In genomic region chr16:56613706-56614105, GRCh38 we compare ENCODE assay signal across 28 cellular contexts. TPM values are rescaled to one million over a fixed set of nuclear protein-coding genes. Genes with fewer than 3 reads are reported as not detected.
DNase-seq lines count a peak whose midpoint lies in the region; ATAC-seq, FAIRE-seq and TF ChIP-seq lines count a peak whose summit lies in the region.
"Had no signal": no experiment of that assay in that cellular context is flagged by ENCODE, and none has a peak within 500 bp of the region (broad histone marks: within the 10 kb centered on the region; RNA-seq: fewer than 3 reads in every experiment).

No MANE protein-coding gene starts in this region.

- H3K9me1 ChIP-seq in endothelial cell of umbilical vein (replicated peaks; ENCODE audit: control insufficient read depth, extremely low read depth, insufficient read depth, low read length) = no peaks in the 10 kb centered on the region

- H3K79me2 ChIP-seq in ACC112 (ENCODE audit: control insufficient read depth, insufficient read depth, low read length, unreplicated experiment) (peaks cover 24% of the 10 kb centered on the region), endothelial cell of umbilical vein (ENCODE audit: control insufficient read depth, insufficient read depth, low read length) (peaks cover 25% of the 10 kb centered on the region)

- FAIRE-seq in A549 (lab: Jason Lieb, UNC) = no peak
- no peak for FAIRE-seq in endothelial cell of umbilical vein (lab: Jason Lieb, UNC)
- FAIRE-seq: kidney, TTC549 had no signal

- H3K4me3 ChIP-seq in A549 = no peak overlapping the region
- H3K4me3 ChIP-seq in ACC112 (ENCODE audit: low read depth, low read length) = peak overlapping the region; percentile 57
- peak overlapping the region in 1 of 3 experiments; percentile 55 for H3K4me3 ChIP-seq in endothelial cell of umbilical vein (replicated peaks in 1 of 3; ENCODE audit: insufficient read depth in 1 of 3, low read depth in 1 of 3, low read length in 3 of 3)
- H3K4me3 ChIP-seq: ascending aorta, esophagus muscularis mucosa, gastroesophageal sphincter, lung, tibial nerve had no signal

- dilution Hi-C loops in endothelial cell of umbilical vein (cut with MboI; ENCODE audit: extremely low pct_ligation_motif_present, low sequenced_read_pairs) = no loop called here

- no peak overlapping the region for H3K4me3 Mint-ChIP-seq in T-helper 17 cell
- H3K4me3 Mint-ChIP-seq: H9 had no signal

- no peak for TF ChIP-seq EP300 in A549 (IDR thresholded peaks at IDR 0.05)

- no peaks in the 10 kb centered on the region for H3K36me3 Mint-ChIP-seq in T-helper 17 cell (ENCODE audit: low read depth)

- peaks cover 2% of the 10 kb centered on the region; the same call in 1 of the 2 replicates for H3K36me3 ChIP-seq in ACC112 (ENCODE audit: insufficient read depth, low read length)
- H3K36me3 ChIP-seq in endothelial cell of umbilical vein (ENCODE audit: control insufficient read depth in 2 of 2, extremely low read depth in 1 of 2, insufficient read depth in 2 of 2, low read length in 2 of 2) = no peaks in the 10 kb centered on the region
- H3K36me3 ChIP-seq: ascending aorta, esophagus muscularis mucosa, gastroesophageal sphincter had no signal

- H3K27ac ChIP-seq in A549 (peak overlapping the region in 1 of 2 experiments; percentile 7; a peak in 3 of 6 replicates), ACC112 (ENCODE audit: low read depth, low read length) (peak overlapping the region; percentile 99), endothelial cell of umbilical vein (ENCODE audit: insufficient read depth, low read depth, low read length) (peak overlapping the region; percentile 80)
- H3K27ac ChIP-seq: ascending aorta, esophagus muscularis mucosa, gastroesophageal sphincter had no signal

- H3K4me1 Mint-ChIP-seq in T-helper 17 cell = peaks cover 31% of the 10 kb centered on the region

- TF ChIP-seq CTCF in A549 (IDR thresholded peaks at IDR 0.05) = no peak
- TF ChIP-seq CTCF in endothelial cell of umbilical vein (IDR thresholded peaks at IDR 0.05; ENCODE audit: extremely low read depth in 1 of 2, insufficient read depth in 1 of 2, low read depth in 1 of 2, low read length in 2 of 2) = no peak

- TF ChIP-seq POLR2A in A549 (IDR thresholded peaks at IDR 0.05; ENCODE audit: low read length) = no peak
- TF ChIP-seq POLR2A in endothelial cell of umbilical vein (IDR thresholded peaks at IDR 0.05; ENCODE audit: low read depth, low read length) = no peak

- ATAC-seq in A549 (no peak), T-helper 17 cell (no peak)
- ATAC-seq: gastroesophageal sphincter had no signal

- no peak for TF ChIP-seq RAD21 in A549 (conservative IDR thresholded peaks at IDR 0.05 in 1 of 2, IDR thresholded peaks at IDR 0.05 in 1 of 2)

- H3K4me1 ChIP-seq in A549 (peaks cover 46% of the 10 kb centered on the region), ACC112 (ENCODE audit: control insufficient read depth, insufficient read depth, low read length, unreplicated experiment) (peaks cover 63% of the 10 kb centered on the region), endothelial cell of umbilical vein (ENCODE audit: control insufficient read depth, extremely low read depth, insufficient read depth, low read length) (peaks cover 76% of the 10 kb centered on the region)

- peak overlapping the region; percentile 97 for H3K27ac Mint-ChIP-seq in T-helper 17 cell
- H3K27ac Mint-ChIP-seq: H9 had no signal

- H3K27me3 ChIP-seq in ACC112 (ENCODE audit: insufficient read depth, low read length) = no peaks in the 10 kb centered on the region
- H3K27me3 ChIP-seq in endothelial cell of umbilical vein (ENCODE audit: control insufficient read depth in 2 of 2, insufficient read depth in 2 of 2, low read length in 2 of 2) = no peaks in the 10 kb centered on the region
- H3K27me3 ChIP-seq: ascending aorta, esophagus muscularis mucosa, gastroesophageal sphincter, tibial nerve had no signal

- DNase-seq in A549 (ENCODE audit: low read depth in 1 of 2, low spot score in 1 of 2) (no peak), T-helper 17 cell (no peak), endothelial cell of umbilical vein (ENCODE audit: low read depth, low spot score) (no peak), midbrain (lab: John Stamatoyannopoulos, UW) (no peak), KBM-7 (no peak), T-helper 9 cell (no peak)
- DNase-seq: activated gamma-delta T cell; CD8-positive, alpha-beta memory T cell; DMS53; effector CD4-positive, alpha-beta T cell; GF-D8; H9; KG1; kidney; MV-4-11; NCI-H1694 treated with DMSO at 0.1 percent for 48 hours; NCI-H526; occipital lobe; stimulated activated CD4-positive, alpha-beta T cell treated with anti-CD3 and anti-CD28 coated beads, Interleukin-4, amount 100 ng/mL, for 1 hour; stimulated activated naive CD4-positive, alpha-beta T cell treated with Interleukin-2 at 50 U/mL for 16 hours had no signal

- no peaks in the 10 kb centered on the region for H4K20me1 ChIP-seq in endothelial cell of umbilical vein (replicated peaks; ENCODE audit: control insufficient read depth, extremely low read depth, insufficient read depth, low read length)

- BruUV-seq in endothelial cell of umbilical vein (replicated peaks; lab: Mats Ljungman, UMichigan) = no TSS peak

- H3K4me2 ChIP-seq in A549 (peak overlapping the region; percentile 38; the same call in 1 of the 3 replicates), endothelial cell of umbilical vein (ENCODE audit: insufficient read depth, low read length) (peak overlapping the region; percentile 74)

- in situ Hi-C loops in KBM-7 (cut with MboI; ENCODE audit: low pct_unique_long_range_greater_than_20kb, low sequenced_read_pairs) = no loop called here

- peaks cover 5% of the 10 kb centered on the region for H3K27me3 Mint-ChIP-seq in T-helper 17 cell

- intact Hi-C loops in endothelial cell of umbilical vein (cut with micrococcal nuclease) = no loop called here

- H2AFZ ChIP-seq in ACC112 (ENCODE audit: low read length, unreplicated experiment) (no peak overlapping the region), endothelial cell of umbilical vein (ENCODE audit: low read depth, low read length) (no peak overlapping the region)

- H3K9ac ChIP-seq in endothelial cell of umbilical vein (replicated peaks; ENCODE audit: extremely low read depth, insufficient read depth, low read length) = no peak overlapping the region

- H3K9me3 ChIP-seq in A549 (no peaks in the 10 kb centered on the region), T-helper 17 cell (ENCODE audit: control insufficient read depth, low read length, poor library complexity, severe bottlenecking) (no peaks in the 10 kb centered on the region), endothelial cell of umbilical vein (replicated peaks; ENCODE audit: control insufficient read depth, insufficient read depth, low read length) (no peaks in the 10 kb centered on the region)
- H3K9me3 ChIP-seq: ascending aorta, esophagus muscularis mucosa, gastroesophageal sphincter, tibial nerve had no signal

- CTCF ChIA-PET in A549 (lab: Yijun Ruan, JAX) (interaction anchor here (1.5 to 19.7 kb wide), 4 partner anchors 10 to 88 kb away, joined by 3 to 340 read pairs (median 8); partner anchors contain the start of genes MT1A, MT1B and MT1F), endothelial cell of umbilical vein (lab: Charles Lee) (interaction anchor here (1.5 to 2.6 kb wide), 3 partner anchors 12 to 89 kb away, joined by 3 to 8 read pairs (median 6); partner anchors contain the start of gene MT1E)

- POLR2A ChIA-PET in A549 (lab: Yijun Ruan, JAX) (no interaction called here), endothelial cell of umbilical vein (lab: Charles Lee) (interaction anchor here (1.5 kb wide), 1 partner anchor 12 kb away, joined by 4 read pairs; the partner anchor contains the start of gene MT1E)

RNA-seq across cellular contexts. Expression of gene MT2A, which starts 5.3 kb away (rescaled TPM):
- polyA plus RNA-seq in A549 (2011; rRNA removed) = 39.1 and 69.4 TPM in 2 replicates
- 156 and 189 TPM in 2 replicates for polyA plus RNA-seq in A549 (2012; cell fraction: cytosol; rRNA removed)
- polyA plus RNA-seq in A549 (2012; cell fraction: nucleus; rRNA removed) = 154 and 179 TPM in 2 replicates
- 228 to 316 TPM (median 305 TPM) in 3 replicates for polyA plus RNA-seq in A549 (2017; fragmentation: RNase III; extraction: RNeasy Plus Mini Kit Qiagen cat#74134 plus additional on column Dnase treatment)
- 18.9 and 29.2 TPM in 2 replicates for polyA minus RNA-seq in A549 (2011; rRNA and poly(A)+ RNA removed)
- 10 to 100 TPM; 36.4 to 43.4 TPM for total RNA-seq in T-helper 17 cell
- total RNA-seq in endothelial cell of umbilical vein = 1,337 and 1,517 TPM in 2 replicates
- polyA plus RNA-seq in endothelial cell of umbilical vein = 260 and 276 TPM in 2 replicates
- 433 and 536 TPM in 2 replicates for polyA plus RNA-seq in endothelial cell of umbilical vein (2011; cell fraction: cytosol; rRNA removed)
- 161 and 174 TPM in 2 replicates for polyA plus RNA-seq in endothelial cell of umbilical vein (2011; cell fraction: nucleus; rRNA removed)
- 4,187 and 5,829 TPM in 2 replicates for polyA plus RNA-seq in endothelial cell of umbilical vein (2012)
- 94.1 and 153 TPM in 2 replicates for polyA minus RNA-seq in endothelial cell of umbilical vein
- 123 TPM for polyA minus RNA-seq in endothelial cell of umbilical vein (2011; cell fraction: cytosol; rRNA and poly(A)+ RNA removed)
- 54.8 and 79.2 TPM in 2 replicates for polyA minus RNA-seq in endothelial cell of umbilical vein (2011; cell fraction: nucleus; rRNA and poly(A)+ RNA removed)

RNA-seq across cellular contexts. Expression of gene MT1E, which starts 11.9 kb away (rescaled TPM):
- not detected in 2 replicates for polyA plus RNA-seq in A549 (2011; rRNA removed)
- not detected in 2 replicates for polyA plus RNA-seq in A549 (2012; cell fraction: cytosol; rRNA removed)
- polyA plus RNA-seq in A549 (2012; cell fraction: nucleus; rRNA removed) = not detected in 2 replicates
- not detected in 3 replicates for polyA plus RNA-seq in A549 (2017; fragmentation: RNase III; extraction: RNeasy Plus Mini Kit Qiagen cat#74134 plus additional on column Dnase treatment)
- polyA minus RNA-seq in A549 (2011; rRNA and poly(A)+ RNA removed) = not detected in 2 replicates
- total RNA-seq in T-helper 17 cell = 1 to 10 TPM; 1.9 to 8.7 TPM
- total RNA-seq in endothelial cell of umbilical vein = 201 and 346 TPM in 2 replicates
- polyA plus RNA-seq in endothelial cell of umbilical vein = 186 and 208 TPM in 2 replicates
- polyA plus RNA-seq in endothelial cell of umbilical vein (2011; cell fraction: cytosol; rRNA removed) = 545 and 811 TPM in 2 replicates
- 176 and 197 TPM in 2 replicates for polyA plus RNA-seq in endothelial cell of umbilical vein (2011; cell fraction: nucleus; rRNA removed)
- polyA plus RNA-seq in endothelial cell of umbilical vein (2012) = 497 and 663 TPM in 2 replicates
- 45.8 and 61.2 TPM in 2 replicates for polyA minus RNA-seq in endothelial cell of umbilical vein
- polyA minus RNA-seq in endothelial cell of umbilical vein (2011; cell fraction: cytosol; rRNA and poly(A)+ RNA removed) = 46.4 TPM
- 17.6 and 21.5 TPM in 2 replicates for polyA minus RNA-seq in endothelial cell of umbilical vein (2011; cell fraction: nucleus; rRNA and poly(A)+ RNA removed)

RNA-seq across cellular contexts. Expression of gene MT1M, which starts 18.8 kb away (rescaled TPM):
- polyA plus RNA-seq in A549 (2011; rRNA removed) (not detected in 2 replicates), A549 (2017; fragmentation: RNase III; extraction: RNeasy Plus Mini Kit Qiagen cat#74134 plus additional on column Dnase treatment) (not detected in 3 replicates), endothelial cell of umbilical vein (4.1 and 4.3 TPM in 2 replicates)
- polyA plus RNA-seq in A549 (2012; cell fraction: cytosol; rRNA removed) = not detected in 2 replicates
- not detected in 2 replicates for polyA plus RNA-seq in A549 (2012; cell fraction: nucleus; rRNA removed)
- polyA minus RNA-seq in A549 (2011; rRNA and poly(A)+ RNA removed) = not detected in 2 replicates
- total RNA-seq in T-helper 17 cell (not detected), endothelial cell of umbilical vein (1.8 and 4.6 TPM in 2 replicates)
- polyA plus RNA-seq in endothelial cell of umbilical vein (2011; cell fraction: cytosol; rRNA removed) = 5.6 and 6.0 TPM in 2 replicates
- 0.65 and 1.5 TPM in 2 replicates for polyA plus RNA-seq in endothelial cell of umbilical vein (2011; cell fraction: nucleus; rRNA removed)
- polyA plus RNA-seq in endothelial cell of umbilical vein (2012) = 2.2 and 3.2 TPM in 2 replicates
- 1.4 and 1.7 TPM in 2 replicates for polyA minus RNA-seq in endothelial cell of umbilical vein
- polyA minus RNA-seq in endothelial cell of umbilical vein (2011; cell fraction: cytosol; rRNA and poly(A)+ RNA removed) = not detected
- 0.58 TPM in 1 of 2 replicates, not detected in the other for polyA minus RNA-seq in endothelial cell of umbilical vein (2011; cell fraction: nucleus; rRNA and poly(A)+ RNA removed)
- total RNA-seq: CD8-positive, alpha-beta memory T cell had no signal
- polyA plus RNA-seq: CD8-positive, alpha-beta memory T cell had no signal

RNA-seq across cellular contexts. Expression of gene MT3, which starts 24.4 kb away (rescaled TPM):
- polyA plus RNA-seq in A549 (2011; rRNA removed) = 0.16 and 0.24 TPM in 2 replicates
- 0.11 TPM in 1 of 2 replicates, not detected in the other for polyA plus RNA-seq in A549 (2012; cell fraction: cytosol; rRNA removed)
- not detected in 2 replicates for polyA plus RNA-seq in A549 (2012; cell fraction: nucleus; rRNA removed)
- polyA plus RNA-seq in A549 (2017; fragmentation: RNase III; extraction: RNeasy Plus Mini Kit Qiagen cat#74134 plus additional on column Dnase treatment) = 0.21 TPM in 1 of 3 replicates, not detected in the others
- polyA minus RNA-seq in A549 (2011; rRNA and poly(A)+ RNA removed) = not detected in 2 replicates
- not detected for total RNA-seq in T-helper 17 cell
- total RNA-seq in endothelial cell of umbilical vein = not detected in 2 replicates
- 0.37 TPM in 1 of 2 replicates, not detected in the other for polyA plus RNA-seq in endothelial cell of umbilical vein
- 0.30 TPM in 1 of 2 replicates, not detected in the other for polyA plus RNA-seq in endothelial cell of umbilical vein (2011; cell fraction: cytosol; rRNA removed)
- polyA plus RNA-seq in endothelial cell of umbilical vein (2011; cell fraction: nucleus; rRNA removed) = not detected in 2 replicates
- 0.44 TPM in 1 of 2 replicates, not detected in the other for polyA plus RNA-seq in endothelial cell of umbilical vein (2012)
- polyA minus RNA-seq in endothelial cell of umbilical vein = not detected in 2 replicates
- not detected for polyA minus RNA-seq in endothelial cell of umbilical vein (2011; cell fraction: cytosol; rRNA and poly(A)+ RNA removed)
- polyA minus RNA-seq in endothelial cell of umbilical vein (2011; cell fraction: nucleus; rRNA and poly(A)+ RNA removed) = not detected in 2 replicates
- total RNA-seq: ascending aorta, H9, kidney, lung had no signal

RNA-seq across cellular contexts. Expression of gene MT1A, which starts 24.8 kb away (rescaled TPM):
- polyA plus RNA-seq in A549 (2011; rRNA removed) = 5.3 and 8.0 TPM in 2 replicates
- polyA plus RNA-seq in A549 (2012; cell fraction: cytosol; rRNA removed) = 41.6 and 45.1 TPM in 2 replicates
- 30.4 and 34.7 TPM in 2 replicates for polyA plus RNA-seq in A549 (2012; cell fraction: nucleus; rRNA removed)
- polyA plus RNA-seq in A549 (2017; fragmentation: RNase III; extraction: RNeasy Plus Mini Kit Qiagen cat#74134 plus additional on column Dnase treatment) = 12.8 to 16.9 TPM (median 14.1 TPM) in 3 replicates
- 6.5 and 11.2 TPM in 2 replicates for polyA minus RNA-seq in A549 (2011; rRNA and poly(A)+ RNA removed)
- not detected for total RNA-seq in T-helper 17 cell
- total RNA-seq in endothelial cell of umbilical vein = 5.4 and 8.4 TPM in 2 replicates
- 2.3 and 6.5 TPM in 2 replicates for polyA plus RNA-seq in endothelial cell of umbilical vein
- polyA plus RNA-seq in endothelial cell of umbilical vein (2011; cell fraction: cytosol; rRNA removed) = 8.9 and 15.6 TPM in 2 replicates
- 3.3 and 3.7 TPM in 2 replicates for polyA plus RNA-seq in endothelial cell of umbilical vein (2011; cell fraction: nucleus; rRNA removed)
- polyA plus RNA-seq in endothelial cell of umbilical vein (2012) = 22.0 and 29.7 TPM in 2 replicates
- 3.8 TPM in 1 of 2 replicates, not detected in the other for polyA minus RNA-seq in endothelial cell of umbilical vein
- not detected for polyA minus RNA-seq in endothelial cell of umbilical vein (2011; cell fraction: cytosol; rRNA and poly(A)+ RNA removed)
- not detected in 2 replicates for polyA minus RNA-seq in endothelial cell of umbilical vein (2011; cell fraction: nucleus; rRNA and poly(A)+ RNA removed)
- total RNA-seq: chondrocyte, H9, occipital lobe had no signal
- polyA plus RNA-seq: CD8-positive, alpha-beta memory T cell had no signal

Comparison
In these comparisons a context has a peak if more than half of its experiments do, and no peak if none do; other contexts are left out.
1. RNA of gene MT2A, which starts 5.3 kb away (total RNA-seq): 1,337 to 1,517 TPM in endothelial cell of umbilical vein; 36.4 to 43.4 TPM in T-helper 17 cell; every median in the first group is over 10 times any median in the second.
2. RNA of gene MT1E, which starts 11.9 kb away (total RNA-seq): 201 to 346 TPM in endothelial cell of umbilical vein; 1.9 to 8.7 TPM in T-helper 17 cell; every median in the first group is over 10 times any median in the second.